In genomic region chr5:123696948-123697347, GRCh38 we compare ENCODE assay signal across 8 cellular contexts.
DNase-seq lines count a peak whose midpoint lies in the region; ATAC-seq, FAIRE-seq and TF ChIP-seq lines count a peak whose summit lies in the region.
"Had no signal": no experiment of that assay in that cellular context is flagged by ENCODE, and none has a peak within 500 bp of the region (broad histone marks: within the 10 kb centered on the region; RNA-seq: fewer than 3 reads in every experiment).

No MANE protein-coding gene starts in this region.

- no peak overlapping the region for H3K4me2 ChIP-seq in SU-DHL-6 (ENCODE audit: low read depth, low read length, poor library complexity, severe bottlenecking)

- no peak for ATAC-seq in HG03457 (IDR thresholded peaks at IDR 0.05; ENCODE audit: unreplicated experiment)
- no peak for ATAC-seq in HG02938 (IDR thresholded peaks at IDR 0.05; ENCODE audit: unreplicated experiment)

- peak; percentile 77 for DNase-seq in fibroblast of pulmonary artery (ENCODE audit: low read depth)
- peak; percentile 51 for DNase-seq in ureter (ENCODE audit: low spot score)
- no peak for DNase-seq in D721Med (ENCODE audit: insufficient read length, low spot score)
- DNase-seq: NCI-H1105 treated with DMSO at 0.1 percent for 48 hours had no signal

- H3K9me3 ChIP-seq in SU-DHL-6 (ENCODE audit: insufficient read depth, low read length) (no peaks in the 10 kb centered on the region), muscle layer of duodenum (ENCODE audit: control insufficient read depth in 1 of 2, low read length in 2 of 2) (no peaks in the 10 kb centered on the region)

- no peak for FAIRE-seq in D721Med (lab: Jason Lieb, UNC)

- no peaks in the 10 kb centered on the region for H3F3A ChIP-seq in SU-DHL-6 (ENCODE audit: insufficient read depth)

- H3K36me3 ChIP-seq in SU-DHL-6 (ENCODE audit: low read length) = no peaks in the 10 kb centered on the region
- no peaks in the 10 kb centered on the region for H3K36me3 ChIP-seq in muscle layer of duodenum (ENCODE audit: control insufficient read depth in 1 of 2, insufficient read depth in 2 of 2, low read length in 2 of 2)

- H4K20me1 ChIP-seq in SU-DHL-6 (ENCODE audit: low read depth, low read length) = no peaks in the 10 kb centered on the region

- peak overlapping the region; percentile 55 for H2AFZ ChIP-seq in SU-DHL-6 (ENCODE audit: low read depth, low read length, severe bottlenecking)

- H3K4me1 ChIP-seq in muscle layer of duodenum (ENCODE audit: control insufficient read depth in 1 of 2, insufficient read depth in 2 of 2, low read length in 2 of 2) = peaks cover 0 to 10% of the 10 kb centered on the region in 2 donors

- no peak overlapping the region for H3K27ac ChIP-seq in SU-DHL-6 (ENCODE audit: low read depth, low read length)
- peak overlapping the region; percentile 6 for H3K27ac ChIP-seq in muscle layer of duodenum (ENCODE audit: low read length)

- no peaks in the 10 kb centered on the region for H3K9me2 ChIP-seq in SU-DHL-6 (replicated peaks; ENCODE audit: insufficient read depth, low read length)

- no peaks in the 10 kb centered on the region for H3K79me2 ChIP-seq in SU-DHL-6 (ENCODE audit: insufficient read depth, low read length)

- H3K9ac ChIP-seq in SU-DHL-6 (ENCODE audit: low read length) = no peak overlapping the region

- H3K27me3 ChIP-seq in SU-DHL-6 (ENCODE audit: low read length) (no peaks in the 10 kb centered on the region), muscle layer of duodenum (ENCODE audit: low read depth, low read length) (no peaks in the 10 kb centered on the region)

- TF ChIP-seq CTCF in SU-DHL-6 (IDR thresholded peaks at IDR 0.05; ENCODE audit: insufficient read depth, low read length, poor library complexity, severe bottlenecking) (no peak), fibroblast of pulmonary artery (IDR thresholded peaks at IDR 0.05; ENCODE audit: low read length, missing control alignments) (no peak), D721Med (IDR thresholded peaks at IDR 0.05; ENCODE audit: insufficient read depth, missing control alignments) (no peak)

- no peak overlapping the region for H3K4me3 ChIP-seq in SU-DHL-6 (ENCODE audit: insufficient read depth, low read length, poor library complexity, severe bottlenecking)
- no peak overlapping the region for H3K4me3 ChIP-seq in fibroblast of pulmonary artery (replicated peaks; ENCODE audit: low read depth, low read length)
- no peak overlapping the region for H3K4me3 ChIP-seq in muscle layer of duodenum (ENCODE audit: low read depth in 1 of 2, low read length in 2 of 2)
